In the genomic region with DNA sequence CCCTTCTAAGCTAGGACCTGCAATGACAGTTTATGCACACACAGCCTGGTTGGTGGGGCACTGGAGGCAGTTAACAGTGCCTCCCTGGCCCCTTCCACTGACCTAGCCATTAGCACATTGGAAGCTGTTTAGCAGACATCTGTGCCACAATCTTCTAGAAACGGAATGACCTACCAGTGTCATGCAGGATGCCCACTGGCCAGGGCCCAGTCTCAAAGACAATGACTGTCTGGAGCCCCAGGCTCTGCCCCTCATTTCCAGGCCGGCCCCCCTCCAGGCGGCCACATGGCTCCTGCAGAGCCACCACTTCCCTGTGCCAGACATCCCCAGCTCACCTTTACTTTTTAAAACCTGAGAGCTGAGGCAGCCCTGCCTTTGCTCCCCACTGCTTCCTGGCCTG, we compare ENCODE assay signal across 27 cellular contexts.
"Had no signal": no experiment of that assay in that cellular context is flagged by ENCODE, and none has a peak within 500 bp of the region (broad histone marks: within the 10 kb centered on the region; RNA-seq: fewer than 3 reads in every experiment).

No MANE protein-coding gene starts in this region.

- ATAC-seq: pancreas; right cardiac atrium; sciatic nerve; stimulated activated naive B cell treated with anti-CD40 and anti-IgM and Interleukin-4, amounts not matched to agents 10 μg/mL and 1 μg/mL and 100 μg/mL, for 72 hours; stimulated activated naive CD8-positive, alpha-beta T cell treated with anti-CD3 and anti-CD28 coated beads, Interleukin-15, Interleukin-2, amounts not matched to agents 100 U/mL and 50 U/mL, for 24 hours had no signal

- H3K4me3 ChIP-seq: left ventricle myocardium inferior, lung, pancreas, prostate gland, skin epidermis, stomach, testis, thyroid gland, transverse colon, upper lobe of left lung, vagina had no signal

- H3K27ac ChIP-seq: left ventricle myocardium inferior, pancreas, prostate gland, skin epidermis, stomach, testis, thyroid gland, transverse colon, upper lobe of left lung, vagina had no signal

- H3K4me3 Mint-ChIP-seq: mesothelial cell of epicardium; naive B cell; nephron; neural crest cell; stimulated activated naive B cell treated with anti-CD40 and anti-IgM and Interleukin-4, amounts not matched to agents 10 μg/mL and 1 μg/mL and 100 μg/mL, for 72 hours had no signal

- H3K9me3 ChIP-seq: left ventricle myocardium inferior, pancreas, prostate gland, stomach, testis, thyroid gland, transverse colon, upper lobe of left lung, vagina had no signal

- DNase-seq: islet precursor cell; left ventricle myocardium inferior; mesendoderm; naive B cell; nucleus accumbens; pancreas; retina; right cardiac atrium; stimulated activated CD4-positive, alpha-beta T cell treated with anti-CD3 and anti-CD28 coated beads, Interleukin-12 subunit alpha, Interleukin-12 subunit beta, amount 100 ng/mL, for 4 hours; stimulated activated CD4-positive, alpha-beta T cell treated with anti-CD3 and anti-CD28 coated beads, Interleukin-15, amount 100 ng/mL, for 24 hours; stimulated activated CD4-positive, alpha-beta T cell treated with anti-CD3 and anti-CD28 coated beads, Interleukin-2, amount 100 ng/mL, for 24 hours; stimulated activated CD4-positive, alpha-beta T cell treated with anti-CD3 and anti-CD28 coated beads, Interleukin-4, amount 100 ng/mL, for 1 hour; stimulated activated naive B cell treated with anti-CD40 and anti-IgM and Interleukin-4, amounts not matched to agents 10 μg/mL and 1 μg/mL and 100 μg/mL, for 72 hours; stimulated activated naive CD8-positive, alpha-beta T cell treated with anti-CD3 and anti-CD28 coated beads, Interleukin-15, Interleukin-2, amounts not matched to agents 100 U/mL and 50 U/mL, for 24 hours; stomach; testis; thyroid gland; transverse colon had no signal

- H3K9me3 Mint-ChIP-seq: mesothelial cell of epicardium; naive B cell; nephron; neural crest cell; stimulated activated naive B cell treated with anti-CD40 and anti-IgM and Interleukin-4, amounts not matched to agents 10 μg/mL and 1 μg/mL and 100 μg/mL, for 72 hours had no signal

- H3K4me1 ChIP-seq: left ventricle myocardium inferior, pancreas, prostate gland, stomach, testis, thyroid gland, transverse colon, upper lobe of left lung, vagina had no signal

- H3K4me1 Mint-ChIP-seq: mesothelial cell of epicardium, naive B cell, nephron, neural crest cell had no signal

- H3K36me3 Mint-ChIP-seq: mesothelial cell of epicardium; naive B cell; stimulated activated naive B cell treated with anti-CD40 and anti-IgM and Interleukin-4, amounts not matched to agents 10 μg/mL and 1 μg/mL and 100 μg/mL, for 72 hours had no signal

- H3K27me3 Mint-ChIP-seq: naive B cell; stimulated activated naive B cell treated with anti-CD40 and anti-IgM and Interleukin-4, amounts not matched to agents 10 μg/mL and 1 μg/mL and 100 μg/mL, for 72 hours had no signal

- H3K27ac Mint-ChIP-seq: mesothelial cell of epicardium; nephron; stimulated activated naive B cell treated with anti-CD40 and anti-IgM and Interleukin-4, amounts not matched to agents 10 μg/mL and 1 μg/mL and 100 μg/mL, for 72 hours had no signal

- H3K27me3 ChIP-seq: pancreas, stomach, testis, thyroid gland, transverse colon, upper lobe of left lung, vagina had no signal

- H3K36me3 ChIP-seq: left ventricle myocardium inferior, pancreas, prostate gland, stomach, thyroid gland, transverse colon, upper lobe of left lung, vagina had no signal
